ENCODE assay signal across 29 cellular contexts in the genomic region with DNA sequence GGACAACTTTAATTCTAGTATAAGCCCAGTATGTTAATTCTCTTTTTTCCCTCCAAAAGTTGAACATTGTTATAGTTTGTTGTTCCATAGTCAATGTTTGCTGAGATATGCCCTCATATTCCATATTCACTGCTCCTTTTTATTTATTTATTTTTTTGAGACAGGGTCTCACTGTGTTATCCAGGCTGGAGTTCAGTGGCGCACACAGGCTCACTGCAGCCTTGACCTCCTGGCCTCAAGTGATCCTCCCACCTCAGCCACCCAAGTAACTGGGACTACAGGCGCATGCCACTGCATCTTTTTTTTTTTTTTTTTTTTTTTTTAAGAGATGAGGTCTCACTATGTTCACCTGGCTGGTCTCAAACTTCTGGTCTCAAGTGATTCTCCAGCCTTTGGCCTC. TPM values are rescaled to one million over a fixed set of nuclear protein-coding genes. Genes with fewer than 3 reads are reported as not detected.
"Had no signal": no experiment of that assay in that cellular context is flagged by ENCODE, and none has a peak within 500 bp of the region (broad histone marks: within the 10 kb centered on the region; RNA-seq: fewer than 3 reads in every experiment).

No MANE protein-coding gene starts in this region.

- FAIRE-seq: colon, endometrium, endothelial cell of umbilical vein, frontal cortex had no signal

- H3K4me3 Mint-ChIP-seq: dendritic cell treated with granulocyte-macrophage colony-stimulating factor and Interleukin-4, amounts not matched to agents 40 ng/mL and 50 ng/mL, for 4 days; effector memory CD8-positive, alpha-beta T cell; endodermal cell had no signal

- H3K9me3 Mint-ChIP-seq: dendritic cell treated with granulocyte-macrophage colony-stimulating factor and Interleukin-4, amounts not matched to agents 40 ng/mL and 50 ng/mL, for 4 days; effector memory CD8-positive, alpha-beta T cell; endodermal cell had no signal

- H3K4me1 ChIP-seq: colonic mucosa, esophagus squamous epithelium, gastrocnemius medialis, gastroesophageal sphincter had no signal

- H3K27ac ChIP-seq: colonic mucosa, coronary artery, dorsolateral prefrontal cortex, epithelial cell of prostate, esophagus muscularis mucosa, esophagus squamous epithelium, foreskin keratinocyte, gastrocnemius medialis, gastroesophageal sphincter, heart left ventricle, heart right ventricle had no signal

- H3K36me3 ChIP-seq: colonic mucosa, esophagus muscularis mucosa, esophagus squamous epithelium, gastrocnemius medialis, gastroesophageal sphincter, heart left ventricle, heart right ventricle had no signal

- H3K9me3 ChIP-seq: colonic mucosa, esophagus muscularis mucosa, esophagus squamous epithelium, gastrocnemius medialis, heart right ventricle had no signal

- H3K4me3 ChIP-seq: colonic mucosa, coronary artery, dorsolateral prefrontal cortex, esophagus muscularis mucosa, esophagus squamous epithelium, gastrocnemius medialis, gastroesophageal sphincter, heart left ventricle, heart right ventricle had no signal

- H3K27me3 Mint-ChIP-seq: dendritic cell treated with granulocyte-macrophage colony-stimulating factor and Interleukin-4, amounts not matched to agents 40 ng/mL and 50 ng/mL, for 4 days; effector memory CD8-positive, alpha-beta T cell had no signal

- ATAC-seq: effector memory CD8-positive, alpha-beta T cell; esophagus mucosa; gastrocnemius medialis; gastroesophageal sphincter; heart left ventricle; heart right ventricle had no signal

- H3K27ac Mint-ChIP-seq: dendritic cell treated with granulocyte-macrophage colony-stimulating factor and Interleukin-4, amounts not matched to agents 40 ng/mL and 50 ng/mL, for 4 days; effector memory CD8-positive, alpha-beta T cell; endodermal cell had no signal

- DNase-seq: colonic mucosa; cortex of kidney; dermis blood vessel endothelial cell; dorsolateral prefrontal cortex; effector CD4-positive, alpha-beta T cell; effector CD8-positive, alpha-beta T cell; effector memory CD4-positive, alpha-beta T cell; effector memory CD8-positive, alpha-beta T cell; endodermal cell; erythroblast; esophagus squamous epithelium; foreskin fibroblast; gastrocnemius medialis; glutamatergic neuron; head of caudate nucleus; heart left ventricle; heart right ventricle had no signal

- H3K27me3 ChIP-seq: colonic mucosa, esophagus muscularis mucosa, esophagus squamous epithelium, foreskin keratinocyte, gastrocnemius medialis, gastroesophageal sphincter, heart left ventricle had no signal

RNA-seq across cellular contexts. Expression of gene GFI1, which starts 38.7 kb away (rescaled TPM):
- total RNA-seq: dermis microvascular lymphatic vessel endothelial cell, frontal cortex, gastrocnemius medialis had no signal
